In genomic region chr6:170090561-170090960, GRCh38 we compare ENCODE assay signal across 15 cellular contexts.
DNase-seq lines count a peak whose midpoint lies in the region; ATAC-seq lines count a peak whose summit lies in the region.
"Had no signal": no experiment of that assay in that cellular context is flagged by ENCODE, and none has a peak within 500 bp of the region (broad histone marks: within the 10 kb centered on the region; RNA-seq: fewer than 3 reads in every experiment).

No MANE protein-coding gene starts in this region.

- no peak overlapping the region for H3K27ac ChIP-seq in Karpas-422 (ENCODE audit: low read length)
- H3K27ac ChIP-seq: Peyer's patch, SK-N-MC had no signal

- H3K27me3 Mint-ChIP-seq in activated naive CD4-positive, alpha-beta T cell treated with anti-CD3 and anti-CD28 coated beads, Interleukin-2, amount 10 ng/mL, durations not matched to agents 7 days and 5 days: peaks cover 14% of the 10 kb centered on the region
- no peaks in the 10 kb centered on the region for H3K27me3 Mint-ChIP-seq in activated naive CD4-positive, alpha-beta T cell treated with anti-CD3 and anti-CD28 coated beads for 36 hours (ENCODE audit: low read depth)
- H3K27me3 Mint-ChIP-seq in T-helper 17 cell: peaks cover 3% of the 10 kb centered on the region
- H3K27me3 Mint-ChIP-seq in stimulated activated naive B cell treated with anti-CD40 and anti-IgM and Interleukin-4, amounts not matched to agents 10 μg/mL and 1 μg/mL and 100 μg/mL, for 72 hours: peaks cover 4% of the 10 kb centered on the region in 2 donors

- no peaks in the 10 kb centered on the region for H4K20me1 ChIP-seq in Karpas-422 (ENCODE audit: insufficient read depth, low read depth, low read length)

- no peak overlapping the region for H3K4me3 Mint-ChIP-seq in activated naive CD4-positive, alpha-beta T cell treated with anti-CD3 and anti-CD28 coated beads, Interleukin-2, amount 10 ng/mL, durations not matched to agents 7 days and 5 days
- no peak overlapping the region for H3K4me3 Mint-ChIP-seq in activated naive CD4-positive, alpha-beta T cell treated with anti-CD3 and anti-CD28 coated beads for 36 hours
- H3K4me3 Mint-ChIP-seq in T-helper 17 cell: peak overlapping the region; percentile 88
- H3K4me3 Mint-ChIP-seq in stimulated activated naive B cell treated with anti-CD40 and anti-IgM and Interleukin-4, amounts not matched to agents 10 μg/mL and 1 μg/mL and 100 μg/mL, for 72 hours: peak overlapping the region; percentile 8 to 88
- H3K4me3 Mint-ChIP-seq: nephron had no signal

- no peaks in the 10 kb centered on the region for H3K36me3 ChIP-seq in Karpas-422 (ENCODE audit: insufficient read depth, low read length)
- H3K36me3 ChIP-seq: Peyer's patch had no signal

- H3K9me3 ChIP-seq in T-helper 17 cell (ENCODE audit: control insufficient read depth, low read length, poor library complexity, severe bottlenecking) (no peaks in the 10 kb centered on the region), Karpas-422 (ENCODE audit: low read length) (no peaks in the 10 kb centered on the region)
- H3K9me3 ChIP-seq: Peyer's patch had no signal

- peaks cover 17% of the 10 kb centered on the region for H3K4me1 ChIP-seq in Karpas-422 (ENCODE audit: low read length)

- H3K79me2 ChIP-seq in Karpas-422 (ENCODE audit: low read length): no peaks in the 10 kb centered on the region

- intact Hi-C loops in activated naive CD4-positive, alpha-beta T cell treated with anti-CD3 and anti-CD28 coated beads for 36 hours (cut with micrococcal nuclease): no loop called here

- H3K4me2 ChIP-seq in Karpas-422 (ENCODE audit: low read depth, low read length, poor library complexity, severe bottlenecking): no peak overlapping the region

- no peak for DNase-seq in activated naive CD4-positive, alpha-beta T cell treated with anti-CD3 and anti-CD28 coated beads, Interleukin-2, amount 10 ng/mL, durations not matched to agents 7 days and 5 days
- no peak for DNase-seq in activated naive CD4-positive, alpha-beta T cell treated with anti-CD3 and anti-CD28 coated beads for 36 hours
- DNase-seq in T-helper 17 cell (no peak), islet precursor cell (peak; percentile 18), OCI-M2 (lab: John Stamatoyannopoulos, UW; ENCODE audit: unreplicated experiment) (no peak), NCI-H1694 treated with DMSO at 0.1 percent for 48 hours (lab: John Stamatoyannopoulos, UW) (no peak), Karpas-422 (no peak)
- DNase-seq in stimulated activated naive B cell treated with anti-CD40 and anti-IgM and Interleukin-4, amounts not matched to agents 10 μg/mL and 1 μg/mL and 100 μg/mL, for 72 hours: no peak
- DNase-seq: effector CD4-positive, alpha-beta T cell; mammary epithelial cell; NCI-H1417 treated with DMSO at 0.1 percent for 48 hours had no signal

- no peaks in the 10 kb centered on the region for H3K9me3 Mint-ChIP-seq in activated naive CD4-positive, alpha-beta T cell treated with anti-CD3 and anti-CD28 coated beads, Interleukin-2, amount 10 ng/mL, durations not matched to agents 7 days and 5 days
- no peaks in the 10 kb centered on the region for H3K9me3 Mint-ChIP-seq in activated naive CD4-positive, alpha-beta T cell treated with anti-CD3 and anti-CD28 coated beads for 36 hours
- peaks cover 3 to 4% of the 10 kb centered on the region in 2 donors for H3K9me3 Mint-ChIP-seq in stimulated activated naive B cell treated with anti-CD40 and anti-IgM and Interleukin-4, amounts not matched to agents 10 μg/mL and 1 μg/mL and 100 μg/mL, for 72 hours
- H3K9me3 Mint-ChIP-seq: nephron had no signal

- no peaks in the 10 kb centered on the region for H3K9me2 ChIP-seq in Karpas-422 (replicated peaks; ENCODE audit: insufficient read depth, low read length)

- CTCF ChIA-PET in activated naive CD4-positive, alpha-beta T cell treated with anti-CD3 and anti-CD28 coated beads, Interleukin-2, amount 10 ng/mL, durations not matched to agents 7 days and 5 days (lab: Charles Lee): no interaction called here
- CTCF ChIA-PET in activated naive CD4-positive, alpha-beta T cell treated with anti-CD3 and anti-CD28 coated beads for 36 hours (lab: Charles Lee): no interaction called here

- no peak for ATAC-seq in T-helper 17 cell
- ATAC-seq in stimulated activated naive B cell treated with anti-CD40 and anti-IgM and Interleukin-4, amounts not matched to agents 10 μg/mL and 1 μg/mL and 100 μg/mL, for 72 hours (replicated peaks): no peak
- ATAC-seq: HCT116 had no signal

- H3K9ac ChIP-seq in Karpas-422 (ENCODE audit: low read length): no peak overlapping the region

- no peak overlapping the region for H3K4me3 ChIP-seq in Karpas-422 (ENCODE audit: low read length)
- H3K4me3 ChIP-seq: Peyer's patch, SK-N-MC had no signal

- no peaks in the 10 kb centered on the region for H3K27me3 ChIP-seq in Karpas-422 (ENCODE audit: low read length)
- H3K27me3 ChIP-seq: Peyer's patch had no signal

- no peak overlapping the region for H2AFZ ChIP-seq in Karpas-422 (ENCODE audit: low read length)

- H3K27ac Mint-ChIP-seq in activated naive CD4-positive, alpha-beta T cell treated with anti-CD3 and anti-CD28 coated beads, Interleukin-2, amount 10 ng/mL, durations not matched to agents 7 days and 5 days: peak overlapping the region; percentile 94
- no peak overlapping the region for H3K27ac Mint-ChIP-seq in activated naive CD4-positive, alpha-beta T cell treated with anti-CD3 and anti-CD28 coated beads for 36 hours
- H3K27ac Mint-ChIP-seq in T-helper 17 cell: peak overlapping the region; percentile 92
- peak overlapping the region; percentile 96 for H3K27ac Mint-ChIP-seq in stimulated activated naive B cell treated with anti-CD40 and anti-IgM and Interleukin-4, amounts not matched to agents 10 μg/mL and 1 μg/mL and 100 μg/mL, for 72 hours
- H3K27ac Mint-ChIP-seq: nephron had no signal

- peaks cover 41% of the 10 kb centered on the region for H3K4me1 Mint-ChIP-seq in activated naive CD4-positive, alpha-beta T cell treated with anti-CD3 and anti-CD28 coated beads, Interleukin-2, amount 10 ng/mL, durations not matched to agents 7 days and 5 days
- H3K4me1 Mint-ChIP-seq in activated naive CD4-positive, alpha-beta T cell treated with anti-CD3 and anti-CD28 coated beads for 36 hours (ENCODE audit: low read depth): peaks cover 26% of the 10 kb centered on the region
- H3K4me1 Mint-ChIP-seq in T-helper 17 cell: peaks cover 34% of the 10 kb centered on the region
- peaks cover 22 to 37% of the 10 kb centered on the region in 2 donors for H3K4me1 Mint-ChIP-seq in stimulated activated naive B cell treated with anti-CD40 and anti-IgM and Interleukin-4, amounts not matched to agents 10 μg/mL and 1 μg/mL and 100 μg/mL, for 72 hours

- peaks cover 5% of the 10 kb centered on the region for H3K36me3 Mint-ChIP-seq in activated naive CD4-positive, alpha-beta T cell treated with anti-CD3 and anti-CD28 coated beads, Interleukin-2, amount 10 ng/mL, durations not matched to agents 7 days and 5 days
- H3K36me3 Mint-ChIP-seq in activated naive CD4-positive, alpha-beta T cell treated with anti-CD3 and anti-CD28 coated beads for 36 hours (ENCODE audit: low read depth): no peaks in the 10 kb centered on the region
- H3K36me3 Mint-ChIP-seq in T-helper 17 cell (ENCODE audit: low read depth): peaks cover 2% of the 10 kb centered on the region
- H3K36me3 Mint-ChIP-seq in stimulated activated naive B cell treated with anti-CD40 and anti-IgM and Interleukin-4, amounts not matched to agents 10 μg/mL and 1 μg/mL and 100 μg/mL, for 72 hours: peaks cover 4 to 7% of the 10 kb centered on the region in 2 donors

Comparison
In these comparisons a context has a peak if more than half of its experiments do, and no peak if none do; other contexts are left out.
1. H3K4me3 Mint-ChIP-seq: peak in T-helper 17 cell (single experiment) and stimulated activated naive B cell treated with anti-CD40 and anti-IgM and Interleukin-4, amounts not matched to agents 10 μg/mL and 1 μg/mL and 100 μg/mL, for 72 hours (2 of 2); none in activated naive CD4-positive, alpha-beta T cell treated with anti-CD3 and anti-CD28 coated beads, Interleukin-2, amount 10 ng/mL, durations not matched to agents 7 days and 5 days (single experiment) and activated naive CD4-positive, alpha-beta T cell treated with anti-CD3 and anti-CD28 coated beads for 36 hours (single experiment).